Comparison of ENCODE assay signal across 21 cellular contexts in genomic region chr10:49569031-49569765, GRCh38. TPM values are rescaled to one million over a fixed set of nuclear protein-coding genes. Genes with fewer than 3 reads are reported as not detected.
DNase-seq lines count a peak whose midpoint lies in the region; TF ChIP-seq lines count a peak whose summit lies in the region.
"Had no signal": no experiment of that assay in that cellular context is flagged by ENCODE, and none has a peak within 500 bp of the region (broad histone marks: within the 10 kb centered on the region; RNA-seq: fewer than 3 reads in every experiment).

No MANE protein-coding gene starts in this region.

- no peak overlapping the region for H3K27ac ChIP-seq in WERI-Rb-1
- H3K27ac ChIP-seq in CD8-positive, alpha-beta memory T cell (ENCODE audit: low read depth, low read length): no peak overlapping the region
- H3K27ac ChIP-seq: 22Rv1, spleen, tibial artery had no signal

- H3K9ac ChIP-seq in skeletal muscle satellite cell (ENCODE audit: low read depth, low read length): no peak overlapping the region

- CTCF ChIA-PET in CD8-positive, alpha-beta memory T cell (lab: Charles Lee): no interaction called here

- peak overlapping the region; percentile 59 for H3K4me3 Mint-ChIP-seq in T-helper 2 cell treated with Interferon-gamma antibody and Interleukin-4, amounts not matched to agents 5 μg/mL and 100 μg/mL, for 36 hours
- H3K4me3 Mint-ChIP-seq in CD8-positive, alpha-beta memory T cell: no peak overlapping the region
- H3K4me3 Mint-ChIP-seq: activated CD4-positive, alpha-beta T cell treated with anti-CD3 and anti-CD28 coated beads for 36 hours; nephron progenitor cell had no signal

- peak overlapping the region; percentile 32 for H3K4me2 ChIP-seq in skeletal muscle satellite cell (ENCODE audit: low read length)

- H3K9me3 ChIP-seq in skeletal muscle satellite cell (replicated peaks; ENCODE audit: low read length) (peaks cover 4% of the 10 kb centered on the region), WERI-Rb-1 (ENCODE audit: severe bottlenecking) (no peaks in the 10 kb centered on the region)
- H3K9me3 ChIP-seq in CD8-positive, alpha-beta memory T cell (ENCODE audit: low read length): no peaks in the 10 kb centered on the region

- DNase-seq in SIG-M5 treated with dmso at 0.1 percent for 504 hours (lab: John Stamatoyannopoulos, UW; ENCODE audit: unreplicated experiment) (peak; percentile 8), SIG-M5 (lab: John Stamatoyannopoulos, UW) (no peak), fibroblast of gingiva (ENCODE audit: low read depth) (peak; percentile 73), dermis blood vessel endothelial cell (no peak), WERI-Rb-1 (no peak)
- DNase-seq in T-helper 2 cell treated with Interferon-gamma antibody and Interleukin-4, amounts not matched to agents 5 μg/mL and 100 μg/mL, for 36 hours (ENCODE audit: low spot score): peak; percentile 33
- DNase-seq in CD8-positive, alpha-beta memory T cell: no peak
- DNase-seq: activated CD4-positive, alpha-beta T cell treated with anti-CD3 and anti-CD28 coated beads for 36 hours; activated gamma-delta T cell; cerebellar nuclear complex; DMS153; H7; left cardiac atrium; NCI-H146; NCI-H748 treated with DMSO at 0.1 percent for 48 hours; nephron progenitor cell; spleen; tibial artery had no signal

- POLR2A ChIA-PET in CD8-positive, alpha-beta memory T cell (lab: Charles Lee): no interaction called here

- peaks cover 2% of the 10 kb centered on the region for H3K27me3 Mint-ChIP-seq in T-helper 2 cell treated with Interferon-gamma antibody and Interleukin-4, amounts not matched to agents 5 μg/mL and 100 μg/mL, for 36 hours (ENCODE audit: low read depth)
- peaks cover 16 to 39% of the 10 kb centered on the region in 2 donors for H3K27me3 Mint-ChIP-seq in CD8-positive, alpha-beta memory T cell

- H3K9me3 Mint-ChIP-seq in T-helper 2 cell treated with Interferon-gamma antibody and Interleukin-4, amounts not matched to agents 5 μg/mL and 100 μg/mL, for 36 hours: peaks cover 13% of the 10 kb centered on the region
- peaks cover 0 to 5% (median 0%) of the 10 kb centered on the region in 5 donors for H3K9me3 Mint-ChIP-seq in CD8-positive, alpha-beta memory T cell

- peak overlapping the region; percentile 84 for H3K27ac Mint-ChIP-seq in T-helper 2 cell treated with Interferon-gamma antibody and Interleukin-4, amounts not matched to agents 5 μg/mL and 100 μg/mL, for 36 hours
- H3K27ac Mint-ChIP-seq in CD8-positive, alpha-beta memory T cell: no peak overlapping the region
- H3K27ac Mint-ChIP-seq: activated CD4-positive, alpha-beta T cell treated with anti-CD3 and anti-CD28 coated beads for 36 hours; nephron progenitor cell had no signal

- TF ChIP-seq CTCF in WERI-Rb-1 (IDR thresholded peaks at IDR 0.05; ENCODE audit: low read depth, low read length): no peak

- peaks cover 4% of the 10 kb centered on the region for H3K36me3 Mint-ChIP-seq in T-helper 2 cell treated with Interferon-gamma antibody and Interleukin-4, amounts not matched to agents 5 μg/mL and 100 μg/mL, for 36 hours (ENCODE audit: low read depth)
- peaks cover 0 to 2% (median 0%) of the 10 kb centered on the region in 3 donors for H3K36me3 Mint-ChIP-seq in CD8-positive, alpha-beta memory T cell

- H3K4me1 Mint-ChIP-seq in T-helper 2 cell treated with Interferon-gamma antibody and Interleukin-4, amounts not matched to agents 5 μg/mL and 100 μg/mL, for 36 hours (ENCODE audit: low read depth): peaks cover 55% of the 10 kb centered on the region
- peaks cover 4 to 14% (median 6%) of the 10 kb centered on the region in 3 donors for H3K4me1 Mint-ChIP-seq in CD8-positive, alpha-beta memory T cell
- H3K4me1 Mint-ChIP-seq: nephron progenitor cell had no signal

- H3K4me1 ChIP-seq in skeletal muscle satellite cell (ENCODE audit: control insufficient read depth, insufficient read depth, low read length): peaks cover 58% of the 10 kb centered on the region
- no peaks in the 10 kb centered on the region for H3K4me1 ChIP-seq in CD8-positive, alpha-beta memory T cell (ENCODE audit: insufficient read depth, low read length)
- H3K4me1 ChIP-seq: spleen, tibial artery had no signal

- no peak overlapping the region for H3K4me3 ChIP-seq in skeletal muscle satellite cell (ENCODE audit: low read length)
- no peak overlapping the region for H3K4me3 ChIP-seq in WERI-Rb-1 (ENCODE audit: low read depth, low read length)
- H3K4me3 ChIP-seq in CD8-positive, alpha-beta memory T cell (ENCODE audit: low read length): no peak overlapping the region
- H3K4me3 ChIP-seq: spleen, tibial artery had no signal

- H3K27me3 ChIP-seq in skeletal muscle satellite cell (ENCODE audit: control insufficient read depth, insufficient read depth, low read length): no peaks in the 10 kb centered on the region
- no peaks in the 10 kb centered on the region for H3K27me3 ChIP-seq in WERI-Rb-1 (ENCODE audit: insufficient read depth, low read depth, severe bottlenecking)
- no peaks in the 10 kb centered on the region for H3K27me3 ChIP-seq in CD8-positive, alpha-beta memory T cell (ENCODE audit: insufficient read depth, low read length, poor library complexity, severe bottlenecking)
- H3K27me3 ChIP-seq: tibial artery had no signal

- H3K36me3 ChIP-seq in skeletal muscle satellite cell (ENCODE audit: insufficient read depth, low read length) (no peaks in the 10 kb centered on the region), WERI-Rb-1 (no peaks in the 10 kb centered on the region)
- no peaks in the 10 kb centered on the region for H3K36me3 ChIP-seq in CD8-positive, alpha-beta memory T cell (ENCODE audit: insufficient read depth, low read length)
- H3K36me3 ChIP-seq: spleen, tibial artery had no signal

RNA-seq across cellular contexts. Expression of gene ERCC6, which starts 30.3 kb away (rescaled TPM):
- total RNA-seq in skeletal muscle satellite cell (2012; rRNA removed): 15.5 and 20.8 TPM in 2 replicates
- 14.5 and 16.0 TPM in 2 replicates for total RNA-seq in dermis blood vessel endothelial cell
- total RNA-seq in CD8-positive, alpha-beta memory T cell: 10 to 100 TPM; 27.0 to 27.8 TPM
- 9.8 TPM for polyA plus RNA-seq in CD8-positive, alpha-beta memory T cell

RNA-seq across cellular contexts. Expression of gene SLC18A3, which starts 40.9 kb away (rescaled TPM):
- not detected in 2 replicates for total RNA-seq in skeletal muscle satellite cell (2012; rRNA removed)
- not detected in 2 replicates for total RNA-seq in dermis blood vessel endothelial cell
- not detected for total RNA-seq in CD8-positive, alpha-beta memory T cell
- polyA plus RNA-seq in CD8-positive, alpha-beta memory T cell: not detected
- total RNA-seq: activated CD4-positive, alpha-beta T cell treated with anti-CD3 and anti-CD28 coated beads for 36 hours; glomerular endothelial cell; H7; left cardiac atrium; spleen had no signal
- polyA plus RNA-seq: spleen had no signal

RNA-seq across cellular contexts. Expression of gene CHAT, which starts 44.6 kb away (rescaled TPM):
- total RNA-seq in skeletal muscle satellite cell (2012; rRNA removed): not detected in 2 replicates
- not detected in 2 replicates for total RNA-seq in dermis blood vessel endothelial cell
- total RNA-seq in CD8-positive, alpha-beta memory T cell: not detected
- not detected for polyA plus RNA-seq in CD8-positive, alpha-beta memory T cell
- total RNA-seq: activated CD4-positive, alpha-beta T cell treated with anti-CD3 and anti-CD28 coated beads for 36 hours; glomerular endothelial cell; H7; left cardiac atrium; spleen had no signal
- polyA plus RNA-seq: spleen had no signal

Comparison
In these comparisons a context has a peak if more than half of its experiments do, and no peak if none do; other contexts are left out.
1. DNase-seq: peak in SIG-M5 treated with dmso at 0.1 percent for 504 hours (single experiment), T-helper 2 cell treated with Interferon-gamma antibody and Interleukin-4, amounts not matched to agents 5 μg/mL and 100 μg/mL, for 36 hours (single experiment) and fibroblast of gingiva (single experiment); none in SIG-M5 (single experiment), dermis blood vessel endothelial cell (single experiment), WERI-Rb-1 (single experiment) and CD8-positive, alpha-beta memory T cell (0 of 5).